In genomic region chr12:126617312-126617711, GRCh38 we compare ENCODE assay signal across 1 cellular context.
TF ChIP-seq lines count a peak whose summit lies in the region.

No MANE protein-coding gene starts in this region.

TF ChIP-seq in H1, 55 proteins besides CTCF, POLR2A, EP300 and RAD21:
- TF ChIP-seq KDM5A (IDR thresholded peaks at IDR 0.05; ENCODE audit: low read length) (no peak), POLR2AphosphoS5 (IDR thresholded peaks at IDR 0.05; ENCODE audit: low read depth, low read length) (no peak), JUN (IDR thresholded peaks at IDR 0.05; ENCODE audit: low read depth, low read length) (no peak), PHF8 (conservative IDR thresholded peaks at IDR 0.05; ENCODE audit: low read depth, low read length) (no peak), CBX8 (IDR thresholded peaks at IDR 0.05; ENCODE audit: borderline replicate concordance, low read depth, low read length) (no peak), USF2 (IDR thresholded peaks at IDR 0.05; ENCODE audit: low read length) (no peak), CTBP2 (IDR thresholded peaks at IDR 0.05; ENCODE audit: borderline replicate concordance, insufficient read depth, insufficient read length, low read length) (no peak), RFX5 (IDR thresholded peaks at IDR 0.05; ENCODE audit: borderline replicate concordance, low read depth, low read length) (no peak), CREB1 (IDR thresholded peaks at IDR 0.05) (no peak), CHD7 (IDR thresholded peaks at IDR 0.05; ENCODE audit: insufficient replicate concordance, low read length) (no peak), ASH2L (IDR thresholded peaks at IDR 0.05; ENCODE audit: low read length) (no peak), TBP (IDR thresholded peaks at IDR 0.05; ENCODE audit: low read depth, low read length) (no peak), HDAC6 (IDR thresholded peaks at IDR 0.05; ENCODE audit: low read depth, low read length) (no peak), CHD2 (IDR thresholded peaks at IDR 0.05; ENCODE audit: low read length) (no peak), TAF1 (IDR thresholded peaks at IDR 0.05; ENCODE audit: low read depth, low read length) (no peak)
